ENCODE assay signal across 21 cellular contexts in the genomic region with DNA sequence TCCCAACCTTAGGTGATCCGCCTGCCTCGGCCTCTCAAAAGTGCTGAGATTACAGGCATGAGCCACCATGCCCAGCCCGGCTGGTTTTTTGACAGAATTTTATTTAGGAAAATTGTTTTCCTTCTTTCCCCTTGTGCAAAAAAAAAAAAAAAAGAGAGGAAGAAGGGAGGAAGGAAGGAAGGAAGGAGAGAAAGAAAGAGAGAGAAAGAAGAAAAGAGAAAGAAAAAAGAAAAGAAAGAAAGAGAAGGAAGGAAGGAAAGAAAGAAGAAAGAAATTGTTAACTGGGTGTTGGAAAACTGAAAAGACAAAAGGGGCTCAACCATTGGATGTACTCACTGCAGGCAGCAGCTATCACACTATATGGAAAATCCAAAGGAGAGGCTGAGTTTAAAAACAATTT. TPM values are rescaled to one million over a fixed set of nuclear protein-coding genes. Genes with fewer than 3 reads are reported as not detected.
DNase-seq lines count a peak whose midpoint lies in the region; ATAC-seq, FAIRE-seq and TF ChIP-seq lines count a peak whose summit lies in the region.
"Had no signal": no experiment of that assay in that cellular context is flagged by ENCODE, and none has a peak within 500 bp of the region (broad histone marks: within the 10 kb centered on the region; RNA-seq: fewer than 3 reads in every experiment).

No MANE protein-coding gene starts in this region.

- peaks cover 34% of the 10 kb centered on the region for H3K79me2 ChIP-seq in astrocyte (ENCODE audit: insufficient read depth, low read length)

- TF ChIP-seq CTCF in CD4-positive, alpha-beta T cell (IDR thresholded peaks at IDR 0.05): no peak
- TF ChIP-seq CTCF in astrocyte (IDR thresholded peaks at IDR 0.05; ENCODE audit: insufficient read depth, low read depth, low read length) (no peak), glutamatergic neuron (IDR thresholded peaks at IDR 0.05; ENCODE audit: partially characterized antibody, unreplicated experiment) (no peak)

- H3K4me1 ChIP-seq in CD8-positive, alpha-beta memory T cell (ENCODE audit: insufficient read depth, low read length): peaks cover 21% of the 10 kb centered on the region
- peaks cover 6% of the 10 kb centered on the region for H3K4me1 ChIP-seq in astrocyte (ENCODE audit: insufficient read depth, low read length)
- H3K4me1 ChIP-seq: lower lobe of right lung had no signal

- H3K36me3 ChIP-seq in CD8-positive, alpha-beta memory T cell (ENCODE audit: insufficient read depth, low read length): no peaks in the 10 kb centered on the region
- H3K36me3 ChIP-seq in astrocyte (ENCODE audit: insufficient read depth, low read length): no peaks in the 10 kb centered on the region
- H3K36me3 ChIP-seq: heart left ventricle, lower lobe of right lung had no signal

- H3K9me3 ChIP-seq in CD4-positive, alpha-beta T cell (ENCODE audit: control insufficient read depth, low read length): no peaks in the 10 kb centered on the region
- H3K9me3 ChIP-seq in CD8-positive, alpha-beta memory T cell (ENCODE audit: low read length): no peaks in the 10 kb centered on the region
- H3K9me3 ChIP-seq in astrocyte (ENCODE audit: insufficient read depth, low read depth, low read length): no peaks in the 10 kb centered on the region
- H3K9me3 ChIP-seq: heart left ventricle, lower lobe of right lung had no signal

- H4K20me1 ChIP-seq in astrocyte (ENCODE audit: insufficient read depth, low read length): peaks cover 25% of the 10 kb centered on the region

- intact Hi-C loops in CD4-positive, alpha-beta T cell (cut with DNase I, micrococcal nuclease): no loop called here

- H3K9me3 Mint-ChIP-seq in CD4-positive, alpha-beta T cell: no peaks in the 10 kb centered on the region
- no peaks in the 10 kb centered on the region for H3K9me3 Mint-ChIP-seq in CD8-positive, alpha-beta memory T cell
- H3K9me3 Mint-ChIP-seq in astrocyte (ENCODE audit: unreplicated experiment): no peaks in the 10 kb centered on the region
- H3K9me3 Mint-ChIP-seq in natural killer cell treated with Interleukin-12 subunit alpha and Interleukin-12 subunit beta and Interleukin-15 and Interleukin-18, amount 100 ng/mL, for 72 hours: no peaks in the 10 kb centered on the region
- H3K9me3 Mint-ChIP-seq in glutamatergic neuron (ENCODE audit: unreplicated experiment): peaks cover 4% of the 10 kb centered on the region
- H3K9me3 Mint-ChIP-seq: activated CD8-positive, alpha-beta T cell treated with anti-CD3 and anti-CD28 coated beads for 36 hours; stimulated activated naive CD8-positive, alpha-beta T cell treated with anti-CD3 and anti-CD28 coated beads, Interleukin-15, Interleukin-2, amounts not matched to agents 100 ng/mL and 50 ng/mL, for 24 hours had no signal

- H3K4me1 Mint-ChIP-seq in CD4-positive, alpha-beta T cell (ENCODE audit: low read depth): peaks cover 35% of the 10 kb centered on the region
- H3K4me1 Mint-ChIP-seq in CD8-positive, alpha-beta memory T cell: peaks cover 24 to 37% (median 33%) of the 10 kb centered on the region in 3 donors
- H3K4me1 Mint-ChIP-seq in astrocyte (ENCODE audit: low read depth, unreplicated experiment) (peaks cover 8% of the 10 kb centered on the region), glutamatergic neuron (ENCODE audit: low read depth, unreplicated experiment) (peaks cover 11% of the 10 kb centered on the region)
- peaks cover 29 to 32% of the 10 kb centered on the region in 2 donors for H3K4me1 Mint-ChIP-seq in natural killer cell treated with Interleukin-12 subunit alpha and Interleukin-12 subunit beta and Interleukin-15 and Interleukin-18, amount 100 ng/mL, for 72 hours (ENCODE audit: low read depth in 2 of 2)

- peaks cover 6% of the 10 kb centered on the region for H3K27me3 Mint-ChIP-seq in CD4-positive, alpha-beta T cell
- H3K27me3 Mint-ChIP-seq in CD8-positive, alpha-beta memory T cell: peaks cover 0 to 2% of the 10 kb centered on the region in 2 donors
- peaks cover 6% of the 10 kb centered on the region for H3K27me3 Mint-ChIP-seq in astrocyte (ENCODE audit: low read depth, unreplicated experiment)
- no peaks in the 10 kb centered on the region for H3K27me3 Mint-ChIP-seq in natural killer cell treated with Interleukin-12 subunit alpha and Interleukin-12 subunit beta and Interleukin-15 and Interleukin-18, amount 100 ng/mL, for 72 hours
- H3K27me3 Mint-ChIP-seq in glutamatergic neuron (ENCODE audit: unreplicated experiment): peaks cover 2% of the 10 kb centered on the region
- H3K27me3 Mint-ChIP-seq: stimulated activated naive CD8-positive, alpha-beta T cell treated with anti-CD3 and anti-CD28 coated beads, Interleukin-15, Interleukin-2, amounts not matched to agents 100 ng/mL and 50 ng/mL, for 24 hours had no signal

- H3K4me3 Mint-ChIP-seq in CD4-positive, alpha-beta T cell: peak overlapping the region; percentile 71
- peak overlapping the region in 6 of 7 donors; percentile 8 to 67 (median 56) for H3K4me3 Mint-ChIP-seq in CD8-positive, alpha-beta memory T cell
- peak overlapping the region; percentile 27 for H3K4me3 Mint-ChIP-seq in astrocyte (ENCODE audit: unreplicated experiment)
- peak overlapping the region; percentile 55 for H3K4me3 Mint-ChIP-seq in natural killer cell treated with Interleukin-12 subunit alpha and Interleukin-12 subunit beta and Interleukin-15 and Interleukin-18, amount 100 ng/mL, for 72 hours
- H3K4me3 Mint-ChIP-seq in glutamatergic neuron (ENCODE audit: unreplicated experiment): no peak overlapping the region
- H3K4me3 Mint-ChIP-seq: activated CD8-positive, alpha-beta T cell treated with anti-CD3 and anti-CD28 coated beads for 36 hours had no signal

- POLR2A ChIA-PET in CD4-positive, alpha-beta T cell (lab: Charles Lee): interaction anchor here (2.0 kb wide), 1 partner anchor 95 kb away, joined by 5 read pairs; the partner anchor contains the start of genes TBC1D22B and TMEM217
- POLR2A ChIA-PET in CD8-positive, alpha-beta memory T cell (lab: Charles Lee): interaction anchor here (0.7 kb wide), 1 partner anchor 1351 kb away, joined by 3 read pairs; no protein-coding TSS in a partner anchor

- H3K4me2 ChIP-seq in astrocyte (ENCODE audit: low read length): no peak overlapping the region

- no peak for DNase-seq in CD4-positive, alpha-beta T cell
- no peak for DNase-seq in CD8-positive, alpha-beta memory T cell
- DNase-seq in astrocyte (ENCODE audit: low read depth) (no peak), NCI-H1694 treated with DMSO at 0.1 percent for 48 hours (lab: John Stamatoyannopoulos, UW) (no peak), COLO829 (ENCODE audit: low spot score) (no peak), glutamatergic neuron (no peak)
- DNase-seq in natural killer cell treated with Interleukin-12 subunit alpha and Interleukin-12 subunit beta and Interleukin-15 and Interleukin-18, amount 100 ng/mL, for 72 hours (ENCODE audit: low spot score): no peak
- DNase-seq: activated CD8-positive, alpha-beta T cell treated with anti-CD3 and anti-CD28 coated beads for 36 hours; activated naive CD4-positive, alpha-beta T cell treated with Interleukin-2 at 50 U/mL for 16 hours; aorta; cortex of kidney; heart left ventricle; lower lobe of right lung; NCI-H1105; NCI-H2029 treated with DMSO at 0.1 percent for 48 hours; NCI-H2227 treated with DMSO at 0.1 percent for 48 hours; nucleus accumbens; SHP77 treated with DMSO at 0.1 percent for 48 hours had no signal

- H3K9ac ChIP-seq in astrocyte (ENCODE audit: low read length): no peak overlapping the region

- H3K4me3 ChIP-seq in CD8-positive, alpha-beta memory T cell (ENCODE audit: low read length): no peak overlapping the region
- H3K4me3 ChIP-seq in astrocyte (ENCODE audit: insufficient read depth, low read depth, low read length): no peak overlapping the region
- H3K4me3 ChIP-seq: heart left ventricle, lower lobe of right lung had no signal

- peaks cover 10% of the 10 kb centered on the region for H3K36me3 Mint-ChIP-seq in CD4-positive, alpha-beta T cell (ENCODE audit: low read depth)
- H3K36me3 Mint-ChIP-seq in CD8-positive, alpha-beta memory T cell: peaks cover 0 to 7% (median 0%) of the 10 kb centered on the region in 3 donors
- no peaks in the 10 kb centered on the region for H3K36me3 Mint-ChIP-seq in astrocyte (ENCODE audit: low read depth, unreplicated experiment)
- H3K36me3 Mint-ChIP-seq in natural killer cell treated with Interleukin-12 subunit alpha and Interleukin-12 subunit beta and Interleukin-15 and Interleukin-18, amount 100 ng/mL, for 72 hours: no peaks in the 10 kb centered on the region
- H3K36me3 Mint-ChIP-seq in glutamatergic neuron (ENCODE audit: unreplicated experiment): no peaks in the 10 kb centered on the region

- H2AFZ ChIP-seq in astrocyte (ENCODE audit: low read depth, low read length): no peak overlapping the region

- no peak overlapping the region for H3K27ac Mint-ChIP-seq in CD4-positive, alpha-beta T cell
- peak overlapping the region in 3 of 8 donors; percentile 16 to 89 (median 48) for H3K27ac Mint-ChIP-seq in CD8-positive, alpha-beta memory T cell
- no peak overlapping the region for H3K27ac Mint-ChIP-seq in astrocyte (ENCODE audit: unreplicated experiment)
- H3K27ac Mint-ChIP-seq in natural killer cell treated with Interleukin-12 subunit alpha and Interleukin-12 subunit beta and Interleukin-15 and Interleukin-18, amount 100 ng/mL, for 72 hours: no peak overlapping the region
- no peak overlapping the region for H3K27ac Mint-ChIP-seq in glutamatergic neuron (ENCODE audit: unreplicated experiment)
- H3K27ac Mint-ChIP-seq: activated CD8-positive, alpha-beta T cell treated with anti-CD3 and anti-CD28 coated beads for 36 hours; stimulated activated naive CD8-positive, alpha-beta T cell treated with anti-CD3 and anti-CD28 coated beads, Interleukin-15, Interleukin-2, amounts not matched to agents 100 ng/mL and 50 ng/mL, for 24 hours had no signal

- no peaks in the 10 kb centered on the region for H3K27me3 ChIP-seq in CD4-positive, alpha-beta T cell (ENCODE audit: control insufficient read depth, insufficient read depth, low read length)
- no peaks in the 10 kb centered on the region for H3K27me3 ChIP-seq in CD8-positive, alpha-beta memory T cell (ENCODE audit: insufficient read depth, low read length, poor library complexity, severe bottlenecking)
- no peaks in the 10 kb centered on the region for H3K27me3 ChIP-seq in astrocyte (ENCODE audit: insufficient read depth, low read length)
- H3K27me3 ChIP-seq: heart left ventricle had no signal

- CTCF ChIA-PET in CD4-positive, alpha-beta T cell (lab: Charles Lee): interaction anchor here (1.1 kb wide), 1 partner anchor 27 kb away, joined by 4 read pairs; no protein-coding TSS in a partner anchor
- CTCF ChIA-PET in CD8-positive, alpha-beta memory T cell (lab: Charles Lee): no interaction called here

- ATAC-seq in CD4-positive, alpha-beta T cell (ENCODE audit: poor library complexity): no peak
- no peak for ATAC-seq in natural killer cell treated with Interleukin-12 subunit alpha and Interleukin-12 subunit beta and Interleukin-15 and Interleukin-18, amount 100 ng/mL, for 72 hours
- no peak for ATAC-seq in HG03439 (IDR thresholded peaks at IDR 0.05; ENCODE audit: unreplicated experiment)
- ATAC-seq: activated CD8-positive, alpha-beta T cell treated with anti-CD3 and anti-CD28 coated beads for 36 hours; heart left ventricle; lower lobe of right lung; Panc1 had no signal

- no peak for FAIRE-seq in astrocyte (lab: Jason Lieb, UNC)

- no peak overlapping the region for H3K27ac ChIP-seq in CD4-positive, alpha-beta T cell (ENCODE audit: low read depth, low read length)
- H3K27ac ChIP-seq in CD8-positive, alpha-beta memory T cell (ENCODE audit: low read depth, low read length): no peak overlapping the region
- no peak overlapping the region for H3K27ac ChIP-seq in astrocyte (ENCODE audit: low read depth, low read length)
- H3K27ac ChIP-seq: heart left ventricle, lower lobe of right lung had no signal

RNA-seq across cellular contexts. Expression of gene RNF8, which starts 1.4 kb away (rescaled TPM):
- total RNA-seq in CD4-positive, alpha-beta T cell: 1 to 10 TPM; 4.9 to 5.9 TPM
- total RNA-seq in CD8-positive, alpha-beta memory T cell: 10 to 100 TPM; 33.7 to 35.2 TPM
- polyA plus RNA-seq in CD8-positive, alpha-beta memory T cell: 17.2 TPM
- total RNA-seq in astrocyte: 22.4 and 25.1 TPM in 2 replicates
- total RNA-seq in natural killer cell treated with Interleukin-12 subunit alpha and Interleukin-12 subunit beta and Interleukin-15 and Interleukin-18, amount 100 ng/mL, for 72 hours: 10 to 100 TPM; 18.5 to 27.3 TPM
- total RNA-seq in glutamatergic neuron (ENCODE audit: unreplicated experiment): 21.0 TPM
